ENCODE assay signal across 26 cellular contexts in genomic region chr20:16477632-16478031, GRCh38.
DNase-seq lines count a peak whose midpoint lies in the region; ATAC-seq and TF ChIP-seq lines count a peak whose summit lies in the region.
"Had no signal": no experiment of that assay in that cellular context is flagged by ENCODE, and none has a peak within 500 bp of the region (broad histone marks: within the 10 kb centered on the region; RNA-seq: fewer than 3 reads in every experiment).

No MANE protein-coding gene starts in this region.

- intact Hi-C loops in CD4-positive, alpha-beta T cell (cut with DNase I, micrococcal nuclease), result loop anchor here in 1 of 2 experiments (10.0 kb wide), 1 partner anchor 763 kb away; no protein-coding TSS in a partner anchor
- intact Hi-C loops in heart left ventricle (cut with DNase I), result loop anchor here in 5 of 10 donors (2.0 to 10.0 kb wide), 3 partner anchors 233 to 773 kb away; no protein-coding TSS in a partner anchor

- no peaks in the 10 kb centered on the region for H3K79me2 ChIP-seq in fibroblast of lung (ENCODE audit: control insufficient read depth, insufficient read depth, low read length)

- H3K27ac ChIP-seq in CD4-positive, alpha-beta T cell (ENCODE audit: low read depth, low read length), result no peak overlapping the region
- H3K27ac ChIP-seq in fibroblast of lung (ENCODE audit: insufficient read depth, low read length) (no peak overlapping the region), heart left ventricle (no peak overlapping the region)
- H3K27ac ChIP-seq: HL-60, left lung, prostate gland, skin epidermis, stomach, WERI-Rb-1 had no signal

- H3K27me3 ChIP-seq in CD4-positive, alpha-beta T cell (ENCODE audit: control insufficient read depth, insufficient read depth, low read length), result no peaks in the 10 kb centered on the region
- H3K27me3 ChIP-seq in fibroblast of lung (ENCODE audit: control insufficient read depth, insufficient read depth, low read length) (no peaks in the 10 kb centered on the region), heart left ventricle (no peaks in the 10 kb centered on the region)
- H3K27me3 ChIP-seq: left lung, stomach, transverse colon had no signal

- TF ChIP-seq CTCF in CD4-positive, alpha-beta T cell (IDR thresholded peaks at IDR 0.05), result no peak
- no peak for TF ChIP-seq CTCF in fibroblast of lung (conservative IDR thresholded peaks at IDR 0.05 in 1 of 2, IDR thresholded peaks at IDR 0.05 in 1 of 2; ENCODE audit: low read depth in 1 of 2, low read length in 2 of 2)
- no peak for TF ChIP-seq CTCF in neural crest cell (conservative IDR thresholded peaks at IDR 0.05)
- no peak for TF ChIP-seq CTCF in heart left ventricle (IDR thresholded peaks at IDR 0.05)

- no peaks in the 10 kb centered on the region for H3K9me3 ChIP-seq in CD4-positive, alpha-beta T cell (ENCODE audit: control insufficient read depth, low read length)
- H3K9me3 ChIP-seq in fibroblast of lung (ENCODE audit: control insufficient read depth, insufficient read depth, low read depth, low read length) (no peaks in the 10 kb centered on the region), heart left ventricle (no peaks in the 10 kb centered on the region)
- H3K9me3 ChIP-seq: left lung, prostate gland, stomach, transverse colon had no signal

- H3K4me2 ChIP-seq in fibroblast of lung (ENCODE audit: extremely low read depth, insufficient read depth, low read length), result peak overlapping the region; percentile 19

- H3K36me3 Mint-ChIP-seq in CD4-positive, alpha-beta T cell (ENCODE audit: low read depth), result peaks cover 34% of the 10 kb centered on the region
- H3K36me3 Mint-ChIP-seq in neural crest cell (ENCODE audit: low read depth), result peaks cover 10% of the 10 kb centered on the region

- no peaks in the 10 kb centered on the region for H3K9me3 Mint-ChIP-seq in CD4-positive, alpha-beta T cell
- no peaks in the 10 kb centered on the region for H3K9me3 Mint-ChIP-seq in neural crest cell
- H3K9me3 Mint-ChIP-seq: IgD-negative memory B cell had no signal

- H3K4me3 Mint-ChIP-seq in CD4-positive, alpha-beta T cell, result no peak overlapping the region
- H3K4me3 Mint-ChIP-seq in neural crest cell, result no peak overlapping the region
- H3K4me3 Mint-ChIP-seq: IgD-negative memory B cell had no signal

- H2AFZ ChIP-seq in fibroblast of lung (ENCODE audit: low read length), result no peak overlapping the region

- no peaks in the 10 kb centered on the region for H4K20me1 ChIP-seq in fibroblast of lung (ENCODE audit: control insufficient read depth, extremely low read depth, insufficient read depth, low read length)

- no peak for TF ChIP-seq POLR2A in heart left ventricle (IDR thresholded peaks at IDR 0.05)

- WGBS in heart left ventricle, 4 donors, result 64 to 74% (median 73%) methylated on average over 5 of the region's 5 CpGs

- DNase-seq in CD4-positive, alpha-beta T cell, result no peak
- DNase-seq in LHCN-M2 (ENCODE audit: low read depth) (peak; percentile 34), fibroblast of lung (ENCODE audit: low read depth in 2 of 2) (no peak), neural crest cell (ENCODE audit: low read depth, low spot score) (no peak), DMS 273 treated with DMSO at 0.1 percent for 48 hours (lab: John Stamatoyannopoulos, UW) (no peak), heart left ventricle (no peak)
- DNase-seq: activated CD4-positive, alpha-beta T cell treated with anti-CD3 and anti-CD28 coated beads, Interleukin-2, amount 50 U/mL, for 4 hours; activated naive CD4-positive, alpha-beta T cell treated with Interleukin-2 at 50 U/mL for 16 hours; aorta; central memory CD4-positive, alpha-beta T cell; left lung; midbrain; NCI-H187 treated with DMSO at 0.1 percent for 48 hours; NCI-H226; NCI-H774; stimulated activated CD4-positive, alpha-beta T cell treated with anti-CD3 and anti-CD28 coated beads, Interleukin-2, amount 100 ng/mL, for 48 hours; stomach; T-helper 2 cell; transverse colon; WERI-Rb-1 had no signal

- H3K36me3 ChIP-seq in fibroblast of lung (ENCODE audit: control insufficient read depth, insufficient read depth, low read length), result no peaks in the 10 kb centered on the region
- H3K36me3 ChIP-seq in heart left ventricle, result peaks cover 0 to 22% (median 0%) of the 10 kb centered on the region in 9 donors
- H3K36me3 ChIP-seq: left lung, prostate gland, transverse colon, WERI-Rb-1 had no signal

- POLR2A ChIA-PET in CD4-positive, alpha-beta T cell (lab: Charles Lee), result no interaction called here

- peaks cover 7% of the 10 kb centered on the region for H3K4me1 Mint-ChIP-seq in CD4-positive, alpha-beta T cell (ENCODE audit: low read depth)
- peaks cover 22% of the 10 kb centered on the region for H3K4me1 Mint-ChIP-seq in neural crest cell

- no peak for ATAC-seq in CD4-positive, alpha-beta T cell (ENCODE audit: poor library complexity)
- ATAC-seq in heart left ventricle (no peak), HG02884 (IDR thresholded peaks at IDR 0.05; ENCODE audit: unreplicated experiment) (no peak)
- ATAC-seq: left lung, Panc1 had no signal

- H3K9ac ChIP-seq in fibroblast of lung (ENCODE audit: insufficient read depth, low read length), result no peak overlapping the region

- H3K4me3 ChIP-seq in fibroblast of lung (replicated peaks in 1 of 4; ENCODE audit: control extremely low read depth in 1 of 4, insufficient read depth in 1 of 4, low read depth in 3 of 4, low read length in 4 of 4) (no peak overlapping the region), heart left ventricle (no peak overlapping the region)
- H3K4me3 ChIP-seq: left lung, prostate gland, skin epidermis, stomach, transverse colon had no signal

- CTCF ChIA-PET in CD4-positive, alpha-beta T cell (lab: Charles Lee), result no interaction called here

- peak overlapping the region; percentile 45 for H3K27ac Mint-ChIP-seq in CD4-positive, alpha-beta T cell
- H3K27ac Mint-ChIP-seq in neural crest cell (ENCODE audit: unreplicated experiment), result peak overlapping the region; percentile 79
- H3K27ac Mint-ChIP-seq: IgD-negative memory B cell had no signal

- H3K27me3 Mint-ChIP-seq in CD4-positive, alpha-beta T cell, result no peaks in the 10 kb centered on the region
- H3K27me3 Mint-ChIP-seq in neural crest cell (ENCODE audit: low read depth), result no peaks in the 10 kb centered on the region
- H3K27me3 Mint-ChIP-seq: IgD-negative memory B cell had no signal

- no peaks in the 10 kb centered on the region for H3K4me1 ChIP-seq in fibroblast of lung (ENCODE audit: control insufficient read depth, extremely low read depth, insufficient read depth, low read length)
- H3K4me1 ChIP-seq in heart left ventricle, result peaks cover 0 to 22% (median 1%) of the 10 kb centered on the region in 12 donors
- H3K4me1 ChIP-seq: prostate gland had no signal
